ENCODE assay signal across 9 cellular contexts in genomic region chr18:79200546-79201268, GRCh38.
A peak's percentile ranks its signal among the peaks of the same experiment; 100 is the strongest.
DNase-seq lines count a peak whose midpoint lies in the region; ATAC-seq and TF ChIP-seq lines count a peak whose summit lies in the region.
"Had no signal": no experiment of that assay in that cellular context is flagged by ENCODE, and none has a peak within 500 bp of the region (broad histone marks: within the 10 kb centered on the region; RNA-seq: fewer than 3 reads in every experiment).

No MANE protein-coding gene starts in this region.

- no peaks in the 10 kb centered on the region for H3K27me3 Mint-ChIP-seq in CD14-positive monocyte (ENCODE audit: low read depth in 3 of 3)

- no peaks in the 10 kb centered on the region for H3K9me3 Mint-ChIP-seq in CD14-positive monocyte

- no peaks in the 10 kb centered on the region for H3K9me3 ChIP-seq in mucosa of descending colon

- intact Hi-C loops in CD14-positive monocyte (cut with micrococcal nuclease) = no loop called here
- intact Hi-C loops in mucosa of descending colon (cut with DNase I, micrococcal nuclease) = no loop called here

- no peak overlapping the region for H3K27ac Mint-ChIP-seq in CD14-positive monocyte

- H3K4me3 Mint-ChIP-seq in CD14-positive monocyte = no peak overlapping the region
- H3K4me3 Mint-ChIP-seq: neural crest cell had no signal

- TF ChIP-seq CTCF in CD14-positive monocyte (IDR thresholded peaks at IDR 0.05) (no peak), mucosa of descending colon (IDR thresholded peaks at IDR 0.05) (no peak)

- H3K36me3 Mint-ChIP-seq in CD14-positive monocyte = peaks cover 5 to 18% of the 10 kb centered on the region in 2 donors

- H3K4me3 ChIP-seq in mucosa of descending colon = no peak overlapping the region

- peak; percentile 75 for ATAC-seq in GM21367 (IDR thresholded peaks at IDR 0.05; ENCODE audit: unreplicated experiment)
- peak; percentile 67 for ATAC-seq in mucosa of descending colon
- ATAC-seq in HG03442 (IDR thresholded peaks at IDR 0.05; ENCODE audit: unreplicated experiment) = no peak
- no peak for ATAC-seq in HG02938 (IDR thresholded peaks at IDR 0.05; ENCODE audit: unreplicated experiment)

- H3K4me1 Mint-ChIP-seq in CD14-positive monocyte = no peaks in the 10 kb centered on the region

- DNase-seq in CD14-positive monocyte (ENCODE audit: low spot score) = peak; percentile 71
- peak; percentile 2 for DNase-seq in OCI-M1 (lab: John Stamatoyannopoulos, UW)
- DNase-seq in effector CD4-positive, alpha-beta T cell = peak; percentile 12
- DNase-seq in mucosa of descending colon = peak in 2 of 3 donors; percentile 12 to 59
- no peak for DNase-seq in cortex of kidney (lab: John Stamatoyannopoulos, UW)

- H3K4me1 ChIP-seq in mucosa of descending colon (ENCODE audit: low read depth) = no peaks in the 10 kb centered on the region

- no peaks in the 10 kb centered on the region for H3K36me3 ChIP-seq in mucosa of descending colon (ENCODE audit: low read depth)

Comparison
In these comparisons a context has a peak if more than half of its experiments do, and no peak if none do; other contexts are left out.
1. ATAC-seq: peak in GM21367 (single experiment) and mucosa of descending colon (single experiment); none in HG03442 (single experiment) and HG02938 (single experiment).